ENCODE assay signal across 1 cellular context in genomic region chr4:38703625-38704024, GRCh38.
A peak's percentile ranks its signal among the peaks of the same experiment; 100 is the strongest.
TF ChIP-seq lines count a peak whose summit lies in the region.

No MANE protein-coding gene starts in this region.

TF ChIP-seq in GM12878, 131 proteins besides CTCF, POLR2A, EP300 and RAD21:
- no peak for TF ChIP-seq SIX5 (IDR thresholded peaks at IDR 0.05; ENCODE audit: low read depth, low read length, severe bottlenecking)
- no peak for TF ChIP-seq ELK1 (IDR thresholded peaks at IDR 0.05; ENCODE audit: low read depth, low read length)
- TF ChIP-seq RFX5 (IDR thresholded peaks at IDR 0.05; ENCODE audit: low read depth, low read length), result no peak
- 0 out of 2 replicates have a peak, but pooled peaks have one; percentile 11 for TF ChIP-seq CREB1 (IDR thresholded peaks at IDR 0.05; ENCODE audit: low read depth)
- no peak for TF ChIP-seq RB1 (IDR thresholded peaks at IDR 0.05; ENCODE audit: borderline replicate concordance)
- TF ChIP-seq KLF5 (IDR thresholded peaks at IDR 0.05; ENCODE audit: partially characterized antibody), result no peak
- TF ChIP-seq GABPA (IDR thresholded peaks at IDR 0.05; ENCODE audit: low read depth), result no peak
- no peak for TF ChIP-seq BCL3 (IDR thresholded peaks at IDR 0.05; ENCODE audit: borderline replicate concordance, insufficient read depth, low read depth, low read length, poor library complexity, severe bottlenecking)
- TF ChIP-seq EZH2 (IDR thresholded peaks at IDR 0.05; ENCODE audit: borderline replicate concordance, control insufficient read depth, low read depth, low read length), result no peak
- no peak for TF ChIP-seq ESRRA (IDR thresholded peaks at IDR 0.05; ENCODE audit: low read length)
- TF ChIP-seq E4F1 (IDR thresholded peaks at IDR 0.05; ENCODE audit: borderline replicate concordance, partially characterized antibody), result no peak
- no peak for TF ChIP-seq ZBTB33 (IDR thresholded peaks at IDR 0.05)
- peak; percentile 44; the same call in 1 of the 2 replicates for TF ChIP-seq MTA3 (IDR thresholded peaks at IDR 0.05; ENCODE audit: borderline replicate concordance, low read length)
- TF ChIP-seq SPI1 (IDR thresholded peaks at IDR 0.05; ENCODE audit: borderline replicate concordance, insufficient read depth, low read depth, low read length), result peak; percentile 45
- TF ChIP-seq ZNF384 (IDR thresholded peaks at IDR 0.05; ENCODE audit: borderline replicate concordance, low read depth, low read length), result no peak
- TF ChIP-seq MEF2A (IDR thresholded peaks at IDR 0.05; ENCODE audit: insufficient read depth, low read depth, low read length), result peak; percentile 60; the same call in 1 of the 2 replicates
